ENCODE assay signal across 18 cellular contexts in the genomic region with DNA sequence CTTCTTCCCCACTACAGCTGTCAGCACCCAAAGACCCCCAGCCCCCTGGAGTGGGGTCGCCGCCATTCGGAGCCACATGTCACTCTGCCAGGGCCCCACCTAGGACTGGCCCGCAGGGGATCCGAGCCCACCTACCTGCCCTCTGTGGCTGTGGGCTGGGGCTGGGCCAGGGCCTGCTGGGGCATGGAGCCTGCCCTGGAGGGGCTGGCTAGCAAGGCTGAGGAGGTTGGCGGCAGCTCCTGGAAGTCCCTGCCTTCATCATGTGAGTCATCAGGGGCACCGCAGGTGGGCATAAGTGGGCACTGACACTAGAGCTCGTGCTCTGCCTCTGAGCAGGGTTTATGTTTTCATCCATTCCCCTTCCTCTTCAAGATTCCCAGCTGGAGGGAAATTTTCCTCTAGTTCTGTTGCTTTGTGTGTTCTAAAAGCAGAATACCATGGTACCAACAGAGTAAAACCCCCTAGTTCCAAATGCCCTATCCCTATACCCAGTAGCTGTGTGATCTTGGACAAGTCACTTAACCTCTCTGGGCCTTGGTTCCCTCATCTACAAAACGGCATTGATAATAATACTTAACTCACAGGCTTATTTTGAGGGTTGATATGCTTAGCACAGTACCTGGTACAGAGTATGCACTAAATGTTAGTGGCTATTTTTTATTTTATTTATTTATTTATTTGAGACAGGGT. TPM values are rescaled to one million over a fixed set of nuclear protein-coding genes. Genes with fewer than 3 reads are reported as not detected.
A peak's percentile ranks its signal among the peaks of the same experiment; 100 is the strongest.
DNase-seq lines count a peak whose midpoint lies in the region; ATAC-seq and TF ChIP-seq lines count a peak whose summit lies in the region.
"Had no signal": no experiment of that assay in that cellular context is flagged by ENCODE, and none has a peak within 500 bp of the region (broad histone marks: within the 10 kb centered on the region; RNA-seq: fewer than 3 reads in every experiment).

No MANE protein-coding gene starts in this region.

- H3K27me3 Mint-ChIP-seq in stimulated activated naive CD8-positive, alpha-beta T cell treated with anti-CD3 and anti-CD28 coated beads, Interleukin-15, amount 100 ng/mL, for 72 hours = no peaks in the 10 kb centered on the region

- no peak overlapping the region for H3K4me3 Mint-ChIP-seq in stimulated activated naive CD8-positive, alpha-beta T cell treated with anti-CD3 and anti-CD28 coated beads, Interleukin-15, amount 100 ng/mL, for 72 hours

- H2AFZ ChIP-seq in Karpas-422 (ENCODE audit: low read length) = no peak overlapping the region

- H3K9me3 Mint-ChIP-seq in stimulated activated naive CD8-positive, alpha-beta T cell treated with anti-CD3 and anti-CD28 coated beads, Interleukin-15, amount 100 ng/mL, for 72 hours = no peaks in the 10 kb centered on the region

- CTCF ChIA-PET in RWPE1 (lab: Yijun Ruan, JAX) = interaction anchor here (1.0 to 1.5 kb wide), 2 partner anchors 102 to 146 kb away, joined by 3 to 4 read pairs; a partner anchor contains a TSS

- H3K36me3 ChIP-seq in suprapubic skin (no peaks in the 10 kb centered on the region), SJCRH30 (no peaks in the 10 kb centered on the region), Karpas-422 (ENCODE audit: insufficient read depth, low read length) (no peaks in the 10 kb centered on the region)
- H3K36me3 ChIP-seq: Peyer's patch had no signal

- no peaks in the 10 kb centered on the region for H3K9me3 ChIP-seq in suprapubic skin
- no peaks in the 10 kb centered on the region for H3K9me3 ChIP-seq in SJCRH30 (replicated peaks)
- no peaks in the 10 kb centered on the region for H3K9me3 ChIP-seq in Karpas-422 (ENCODE audit: low read length)
- H3K9me3 ChIP-seq: Peyer's patch had no signal

- WGBS in suprapubic skin = 69% methylated on average over 7 of the region's 9 CpGs

- H3K9ac ChIP-seq in Karpas-422 (ENCODE audit: low read length) = no peak overlapping the region

- H3K27ac ChIP-seq in RWPE1 (peak overlapping the region; percentile 11), foreskin keratinocyte (no peak overlapping the region), suprapubic skin (no peak overlapping the region), SJCRH30 (no peak overlapping the region), Karpas-422 (ENCODE audit: low read length) (no peak overlapping the region)
- H3K27ac ChIP-seq: C4-2B, Peyer's patch had no signal

- H3K9me2 ChIP-seq in Karpas-422 (replicated peaks; ENCODE audit: insufficient read depth, low read length) = no peaks in the 10 kb centered on the region

- TF ChIP-seq POLR2A in suprapubic skin (IDR thresholded peaks at IDR 0.05) = no peak

- no peak overlapping the region for H3K27ac Mint-ChIP-seq in stimulated activated naive CD8-positive, alpha-beta T cell treated with anti-CD3 and anti-CD28 coated beads, Interleukin-15, amount 100 ng/mL, for 72 hours

- peak; percentile 23 for ATAC-seq in stimulated activated naive CD8-positive, alpha-beta T cell treated with anti-CD3 and anti-CD28 coated beads, Interleukin-15, Interleukin-2, amounts not matched to agents 100 U/mL and 50 U/mL, for 24 hours
- no peak for ATAC-seq in stimulated activated naive CD8-positive, alpha-beta T cell treated with anti-CD3 and anti-CD28 coated beads, Interleukin-15, amount 100 ng/mL, for 72 hours
- ATAC-seq in foreskin keratinocyte = peak; percentile 45
- ATAC-seq: SK-N-SH treated with all-trans-retinoic acid at 6 μM for 48 hours had no signal

- TF ChIP-seq CTCF in RWPE1 (conservative IDR thresholded peaks at IDR 0.05; ENCODE audit: low read depth) (no peak), foreskin keratinocyte (conservative IDR thresholded peaks at IDR 0.05) (no peak), suprapubic skin (IDR thresholded peaks at IDR 0.05) (no peak)

- H3K4me3 ChIP-seq in suprapubic skin = no peak overlapping the region
- H3K4me3 ChIP-seq in SJCRH30 = no peak overlapping the region
- no peak overlapping the region for H3K4me3 ChIP-seq in Karpas-422 (ENCODE audit: low read length)
- H3K4me3 ChIP-seq: Peyer's patch had no signal

- no peak overlapping the region for H3K4me2 ChIP-seq in Karpas-422 (ENCODE audit: low read depth, low read length, poor library complexity, severe bottlenecking)

- H4K20me1 ChIP-seq in Karpas-422 (ENCODE audit: insufficient read depth, low read depth, low read length) = no peaks in the 10 kb centered on the region

- no peak for TF ChIP-seq EP300 in suprapubic skin (IDR thresholded peaks at IDR 0.05)

- no peak for DNase-seq in stimulated activated naive CD8-positive, alpha-beta T cell treated with anti-CD3 and anti-CD28 coated beads, Interleukin-15, Interleukin-2, amounts not matched to agents 100 U/mL and 50 U/mL, for 24 hours
- DNase-seq in stimulated activated naive CD8-positive, alpha-beta T cell treated with anti-CD3 and anti-CD28 coated beads, Interleukin-15, amount 100 ng/mL, for 72 hours = no peak
- DNase-seq in RWPE1 (ENCODE audit: low spot score) = no peak
- DNase-seq in foreskin keratinocyte = no peak
- no peak for DNase-seq in suprapubic skin (ENCODE audit: low spot score in 2 of 2)
- DNase-seq in SJCRH30 = no peak
- no peak for DNase-seq in HPDE6-E6E7 (ENCODE audit: extremely low spot score)
- no peak for DNase-seq in Karpas-422
- DNase-seq: GOT3, Kasumi-1, MV-4-11, NCI-H1417, NCI-H1930, Peyer's patch, SHP77, T-helper 1 cell had no signal

- POLR2A ChIA-PET in RWPE1 (lab: Yijun Ruan, JAX; ENCODE audit: low non-redundant PET) = interaction anchor here (0.5 kb wide), 1 partner anchor 102 kb away, joined by 9 read pairs; no protein-coding TSS in a partner anchor

- H3K79me2 ChIP-seq in Karpas-422 (ENCODE audit: low read length) = no peaks in the 10 kb centered on the region

- H3K27me3 ChIP-seq in foreskin keratinocyte = no peaks in the 10 kb centered on the region
- no peaks in the 10 kb centered on the region for H3K27me3 ChIP-seq in suprapubic skin
- H3K27me3 ChIP-seq in SJCRH30 = no peaks in the 10 kb centered on the region
- H3K27me3 ChIP-seq in Karpas-422 (ENCODE audit: low read length) = no peaks in the 10 kb centered on the region
- H3K27me3 ChIP-seq: Peyer's patch had no signal

- H3K4me1 Mint-ChIP-seq in stimulated activated naive CD8-positive, alpha-beta T cell treated with anti-CD3 and anti-CD28 coated beads, Interleukin-15, amount 100 ng/mL, for 72 hours = peaks cover 11% of the 10 kb centered on the region

- peaks cover 5% of the 10 kb centered on the region for H3K4me1 ChIP-seq in foreskin keratinocyte
- no peaks in the 10 kb centered on the region for H3K4me1 ChIP-seq in suprapubic skin
- no peaks in the 10 kb centered on the region; the same call in 1 of the 2 replicates for H3K4me1 ChIP-seq in SJCRH30
- H3K4me1 ChIP-seq in Karpas-422 (ENCODE audit: low read length) = no peaks in the 10 kb centered on the region
- H3K4me1 ChIP-seq: Peyer's patch had no signal

RNA-seq across cellular contexts. Expression of a gene that starts 8.7 kb away (rescaled TPM):
- total RNA-seq in foreskin keratinocyte = 14.0 and 14.5 TPM in 2 replicates
- 10.6 and 11.7 TPM in 2 replicates for polyA plus RNA-seq in foreskin keratinocyte
- 10 to 100 TPM; 20.6 to 25.6 (median 21.6) TPM for total RNA-seq in suprapubic skin
- 10.5 and 10.9 TPM in 2 replicates for total RNA-seq in SJCRH30 (2014; rRNA removed; shearing (Covaris generic))
- 9.8 and 14.8 TPM in 2 replicates for total RNA-seq in Karpas-422 (2014; rRNA removed; shearing (Covaris generic); ENCODE audit: low replicate concordance)

RNA-seq across cellular contexts. Expression of a gene that starts 24.7 kb away (rescaled TPM):
- 1,635 and 1,748 TPM in 2 replicates for total RNA-seq in foreskin keratinocyte
- 2,218 and 2,342 TPM in 2 replicates for polyA plus RNA-seq in foreskin keratinocyte
- total RNA-seq in suprapubic skin = 1,000 to 10,000 TPM; 1,092 to 2,148 (median 1,858) TPM
- 2,010 and 2,016 TPM in 2 replicates for total RNA-seq in SJCRH30 (2014; rRNA removed; shearing (Covaris generic))
- total RNA-seq in Karpas-422 (2014; rRNA removed; shearing (Covaris generic); ENCODE audit: low replicate concordance) = 3,423 and 3,839 TPM in 2 replicates

RNA-seq across cellular contexts. Expression of a gene that starts 53.4 kb away (rescaled TPM):
- total RNA-seq in foreskin keratinocyte = 14.0 and 14.9 TPM in 2 replicates
- 17.1 and 17.2 TPM in 2 replicates for polyA plus RNA-seq in foreskin keratinocyte
- 10 to 100 TPM; 39.0 to 55.4 (median 51.5) TPM for total RNA-seq in suprapubic skin
- total RNA-seq in SJCRH30 (2014; rRNA removed; shearing (Covaris generic)) = 8.4 and 8.8 TPM in 2 replicates
- not detected in 2 replicates for total RNA-seq in Karpas-422 (2014; rRNA removed; shearing (Covaris generic); ENCODE audit: low replicate concordance)
